ENCODE assay signal across 1 cellular context in the genomic region with DNA sequence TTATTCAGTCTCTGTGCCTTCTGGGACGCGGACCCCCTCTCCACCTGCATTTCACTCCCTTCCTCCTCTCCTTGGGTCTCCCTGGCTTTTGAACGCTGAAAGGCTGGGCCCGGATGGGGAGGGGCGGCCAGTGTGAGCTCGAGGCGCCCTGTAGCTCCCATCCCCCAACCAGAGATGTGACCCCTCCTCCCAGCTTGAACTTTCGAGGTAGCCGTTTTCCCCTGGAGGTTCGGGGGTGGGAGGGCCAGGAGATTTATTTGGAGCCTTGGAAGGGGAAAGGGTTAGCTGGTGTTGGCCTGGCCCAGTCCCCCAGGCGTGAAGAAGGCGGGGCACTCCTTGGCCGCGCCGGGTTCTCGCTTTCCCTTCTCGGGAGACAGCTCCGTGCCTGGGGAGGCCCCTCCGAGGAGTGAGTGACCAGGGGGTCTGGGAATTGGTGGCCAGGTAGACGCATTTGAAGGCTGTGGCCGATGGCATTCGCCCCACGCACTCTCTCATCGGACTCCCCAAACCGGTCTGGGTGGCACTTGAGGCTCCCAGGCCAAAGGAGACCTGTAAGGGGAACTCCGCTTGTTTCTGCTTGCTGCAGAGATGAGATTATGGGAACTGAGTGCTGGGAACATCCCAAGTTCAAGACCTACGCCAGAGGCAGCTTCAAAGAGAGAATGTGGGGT.
A peak's percentile ranks its signal among the peaks of the same experiment; 100 is the strongest.
TF ChIP-seq lines count a peak whose summit lies in the region.

No MANE protein-coding gene starts in this region.

TF ChIP-seq in K562, 482 proteins besides CTCF, POLR2A, EP300 and RAD21 (continued from another document and continues in another):
- TF ChIP-seq, protein P1, sequence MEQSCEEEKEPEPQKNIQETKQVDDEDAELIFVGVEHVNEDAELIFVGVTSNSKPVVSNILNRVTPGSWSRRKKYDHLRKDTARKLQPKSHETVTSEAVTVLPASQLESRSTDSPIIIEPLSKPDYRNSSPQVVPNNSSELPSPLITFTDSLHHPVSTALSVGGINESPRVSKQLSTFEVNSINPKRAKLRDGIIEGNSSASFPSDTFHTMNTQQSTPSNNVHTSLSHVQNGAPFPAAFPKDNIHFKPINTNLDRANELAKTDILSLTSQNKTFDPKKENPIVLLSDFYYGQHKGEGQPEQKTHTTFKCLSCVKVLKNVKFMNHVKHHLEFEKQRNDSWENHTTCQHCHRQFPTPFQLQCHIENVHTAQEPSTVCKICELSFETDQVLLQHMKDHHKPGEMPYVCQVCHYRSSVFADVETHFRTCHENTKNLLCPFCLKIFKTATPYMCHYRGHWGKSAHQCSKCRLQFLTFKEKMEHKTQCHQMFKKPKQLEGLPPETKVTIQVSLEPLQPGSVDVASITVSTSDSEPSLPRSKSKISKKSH (CRISPR knock-in tag; IDR thresholded peaks at IDR 0.05): no peak
- TF ChIP-seq DDX20 (tag; IDR thresholded peaks at IDR 0.05; ENCODE audit: low read depth): no peak
- no peak for TF ChIP-seq SAFB2 (IDR thresholded peaks at IDR 0.05; ENCODE audit: borderline replicate concordance, low read depth, low read length, severe bottlenecking)
- no peak for TF ChIP-seq TFAP4 (CRISPR knock-in tag; IDR thresholded peaks at IDR 0.05; ENCODE audit: borderline replicate concordance)
- TF ChIP-seq HDAC2 (IDR thresholded peaks at IDR 0.05): no peak
- no peak for TF ChIP-seq HMG20A (CRISPR knock-in tag; conservative IDR thresholded peaks at IDR 0.05)
- no peak for TF ChIP-seq ATF2 (CRISPR knock-in tag; IDR thresholded peaks at IDR 0.05)
- TF ChIP-seq ZNF134 (CRISPR knock-in tag; conservative IDR thresholded peaks at IDR 0.05): no peak
- TF ChIP-seq ZNF280A (IDR thresholded peaks at IDR 0.05; ENCODE audit: low read depth, partially characterized antibody): no peak
- no peak for TF ChIP-seq BDP1 (IDR thresholded peaks at IDR 0.05; ENCODE audit: insufficient read depth, insufficient read length)
- TF ChIP-seq GATA2 (CRISPR knock-in tag; IDR thresholded peaks at IDR 0.05): no peak
- no peak for TF ChIP-seq TCF3 (CRISPR knock-in tag; IDR thresholded peaks at IDR 0.05)
- 0 out of 2 replicates have a peak, but pooled peaks have one; percentile 2 for TF ChIP-seq ZBTB40 (IDR thresholded peaks at IDR 0.05)
- no peak for TF ChIP-seq ZBTB40 (CRISPR knock-in tag; IDR thresholded peaks at IDR 0.05)
- no peak for TF ChIP-seq AFF4 (CRISPR knock-in tag; IDR thresholded peaks at IDR 0.05)
- TF ChIP-seq RBFOX2 (IDR thresholded peaks at IDR 0.05; ENCODE audit: low read depth, low read length): no peak
- no peak for TF ChIP-seq SIN3A (IDR thresholded peaks at IDR 0.05; ENCODE audit: borderline replicate concordance in 2 of 2, control insufficient read depth in 1 of 2, low read depth in 2 of 2, low read length in 2 of 2)
- TF ChIP-seq ZNF57 (CRISPR knock-in tag; IDR thresholded peaks at IDR 0.05): no peak
- TF ChIP-seq NEUROD1 (IDR thresholded peaks at IDR 0.05; ENCODE audit: borderline replicate concordance, low read depth, low read length, partially characterized antibody): no peak
- TF ChIP-seq ZNF589 (CRISPR knock-in tag; IDR thresholded peaks at IDR 0.05; ENCODE audit: low read depth): no peak
- TF ChIP-seq, protein P2, sequence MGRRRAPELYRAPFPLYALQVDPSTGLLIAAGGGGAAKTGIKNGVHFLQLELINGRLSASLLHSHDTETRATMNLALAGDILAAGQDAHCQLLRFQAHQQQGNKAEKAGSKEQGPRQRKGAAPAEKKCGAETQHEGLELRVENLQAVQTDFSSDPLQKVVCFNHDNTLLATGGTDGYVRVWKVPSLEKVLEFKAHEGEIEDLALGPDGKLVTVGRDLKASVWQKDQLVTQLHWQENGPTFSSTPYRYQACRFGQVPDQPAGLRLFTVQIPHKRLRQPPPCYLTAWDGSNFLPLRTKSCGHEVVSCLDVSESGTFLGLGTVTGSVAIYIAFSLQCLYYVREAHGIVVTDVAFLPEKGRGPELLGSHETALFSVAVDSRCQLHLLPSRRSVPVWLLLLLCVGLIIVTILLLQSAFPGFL (CRISPR knock-in tag; IDR thresholded peaks at IDR 0.05): no peak
- no peak for TF ChIP-seq HCFC1 (IDR thresholded peaks at IDR 0.05; ENCODE audit: low read depth, low read length)
- no peak for TF ChIP-seq ZFPM2 (CRISPR knock-in tag; IDR thresholded peaks at IDR 0.05)
- TF ChIP-seq POLR2AphosphoS5 (IDR thresholded peaks at IDR 0.05; ENCODE audit: control insufficient read depth, insufficient read depth, low read depth, low read length): no peak
- peak; percentile 33; the same call in 1 of the 2 replicates for TF ChIP-seq ZNF740 (CRISPR knock-in tag; IDR thresholded peaks at IDR 0.05)
- no peak for TF ChIP-seq ZNF740 (tag; IDR thresholded peaks at IDR 0.05)
- TF ChIP-seq, protein P3, sequence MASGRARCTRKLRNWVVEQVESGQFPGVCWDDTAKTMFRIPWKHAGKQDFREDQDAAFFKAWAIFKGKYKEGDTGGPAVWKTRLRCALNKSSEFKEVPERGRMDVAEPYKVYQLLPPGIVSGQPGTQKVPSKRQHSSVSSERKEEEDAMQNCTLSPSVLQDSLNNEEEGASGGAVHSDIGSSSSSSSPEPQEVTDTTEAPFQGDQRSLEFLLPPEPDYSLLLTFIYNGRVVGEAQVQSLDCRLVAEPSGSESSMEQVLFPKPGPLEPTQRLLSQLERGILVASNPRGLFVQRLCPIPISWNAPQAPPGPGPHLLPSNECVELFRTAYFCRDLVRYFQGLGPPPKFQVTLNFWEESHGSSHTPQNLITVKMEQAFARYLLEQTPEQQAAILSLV (tag; IDR thresholded peaks at IDR 0.05): no peak
- peak in 1 of 2 experiments; percentile 22; a peak in 1 of 4 replicates for TF ChIP-seq MAZ (CRISPR knock-in tag; conservative IDR thresholded peaks at IDR 0.05 in 1 of 2, IDR thresholded peaks at IDR 0.05 in 1 of 2)
